In genomic region chr1:223831755-223832636, GRCh38 we compare ENCODE assay signal across 8 cellular contexts. TPM values are rescaled to one million over a fixed set of nuclear protein-coding genes. Genes with fewer than 3 reads are reported as not detected.
A peak's percentile ranks its signal among the peaks of the same experiment; 100 is the strongest.
DNase-seq lines count a peak whose midpoint lies in the region; ATAC-seq and TF ChIP-seq lines count a peak whose summit lies in the region.

No MANE protein-coding gene starts in this region.

- peak; percentile 39 for TF ChIP-seq CTCF in endodermal cell (conservative IDR thresholded peaks at IDR 0.05)

- peak overlapping the region; percentile 66 for H3K4me3 Mint-ChIP-seq in activated T-cell treated with anti-CD3 and anti-CD28 coated beads, Interleukin-2, amount 50 U/mL, for 24 hours
- H3K4me3 Mint-ChIP-seq in endodermal cell = no peak overlapping the region

- H3K4me3 ChIP-seq in endodermal cell (ENCODE audit: low read length) (no peak overlapping the region), trophoblast cell (ENCODE audit: low read depth, low read length) (no peak overlapping the region)

- no peak overlapping the region for H2BK120ac ChIP-seq in trophoblast cell (ENCODE audit: insufficient read depth, low read length, poor library complexity)

- H4K91ac ChIP-seq in trophoblast cell (ENCODE audit: low read depth, low read length) = no peak overlapping the region

- H3K79me1 ChIP-seq in trophoblast cell (ENCODE audit: low read length) = no peaks in the 10 kb centered on the region

- peak overlapping the region; percentile 44 for H3K4ac ChIP-seq in trophoblast cell (ENCODE audit: low read depth, low read length)

- H3K4me1 ChIP-seq in endodermal cell (ENCODE audit: control insufficient read depth, insufficient read depth, low read length) (peaks cover 11% of the 10 kb centered on the region), trophoblast cell (ENCODE audit: control insufficient read depth in 1 of 2, insufficient read depth in 2 of 2, low read length in 2 of 2) (peaks cover 12 to 14% of the 10 kb centered on the region in 2 experiments)

- H2AK5ac ChIP-seq in trophoblast cell (ENCODE audit: low read length) = no peak overlapping the region

- H3K4me2 ChIP-seq in trophoblast cell (ENCODE audit: low read length) = no peak overlapping the region

- no peak for ATAC-seq in GM19397 (IDR thresholded peaks at IDR 0.05; ENCODE audit: unreplicated experiment)

- peaks cover 15% of the 10 kb centered on the region for H3K79me2 ChIP-seq in trophoblast cell (ENCODE audit: control insufficient read depth, insufficient read depth, low read length, poor library complexity)

- H3K36me3 Mint-ChIP-seq in activated T-cell treated with anti-CD3 and anti-CD28 coated beads, Interleukin-2, amount 50 U/mL, for 24 hours (ENCODE audit: low read depth) = peaks cover 16% of the 10 kb centered on the region
- H3K36me3 Mint-ChIP-seq in endodermal cell (ENCODE audit: low read depth) = no peaks in the 10 kb centered on the region

- H3K27ac Mint-ChIP-seq in activated T-cell treated with anti-CD3 and anti-CD28 coated beads, Interleukin-2, amount 50 U/mL, for 24 hours = no peak overlapping the region
- H3K27ac Mint-ChIP-seq in endodermal cell = no peak overlapping the region

- H3K9me3 ChIP-seq in endodermal cell (ENCODE audit: control insufficient read depth, low read length) (no peaks in the 10 kb centered on the region), trophoblast cell (ENCODE audit: insufficient read depth, low read depth, low read length) (no peaks in the 10 kb centered on the region)

- H3K14ac ChIP-seq in trophoblast cell (ENCODE audit: low read length) = no peak overlapping the region

- no peak overlapping the region for H3K18ac ChIP-seq in trophoblast cell (ENCODE audit: low read length)

- H3K9ac ChIP-seq in endodermal cell (ENCODE audit: extremely low read depth, low read length, poor library complexity, severe bottlenecking) (no peak overlapping the region), trophoblast cell (ENCODE audit: low read length) (no peak overlapping the region)

- H3K23ac ChIP-seq in trophoblast cell (ENCODE audit: low read length) = no peak overlapping the region

- H2BK5ac ChIP-seq in trophoblast cell (ENCODE audit: low read depth, low read length, poor library complexity) = no peak overlapping the region

- no peak overlapping the region for H3K27ac ChIP-seq in endodermal cell (ENCODE audit: low read depth, low read length)
- H3K27ac ChIP-seq in trophoblast cell (ENCODE audit: low read depth, low read length) = no peak overlapping the region

- no peaks in the 10 kb centered on the region for H3K27me3 ChIP-seq in endodermal cell (ENCODE audit: control insufficient read depth, insufficient read depth, low read length, poor library complexity, severe bottlenecking)
- H3K27me3 ChIP-seq in trophoblast cell (ENCODE audit: insufficient read depth, low read length) = no peaks in the 10 kb centered on the region

- no peaks in the 10 kb centered on the region for H3K9me3 Mint-ChIP-seq in activated T-cell treated with anti-CD3 and anti-CD28 coated beads, Interleukin-2, amount 50 U/mL, for 24 hours
- no peaks in the 10 kb centered on the region for H3K9me3 Mint-ChIP-seq in endodermal cell

- no peak overlapping the region for H4K8ac ChIP-seq in trophoblast cell (ENCODE audit: low read depth, low read length)

- no peak overlapping the region for H2BK12ac ChIP-seq in trophoblast cell (ENCODE audit: low read length)

- DNase-seq in activated T-cell treated with anti-CD3 and anti-CD28 coated beads, Interleukin-2, amount 50 U/mL, for 24 hours = no peak
- DNase-seq in activated T-cell treated with anti-CD3 and anti-CD28 coated beads for 4 hours (no peak), RKO (ENCODE audit: low spot score) (peak; percentile 44), endodermal cell (no peak), trophoblast cell (peak in 1 of 2 donors; percentile 41), head of caudate nucleus (no peak), T1000 (lab: John Stamatoyannopoulos, UW) (no peak)

- 83 to 90% methylated on average over 1 to 2 of the region's 3 CpGs for WGBS in endodermal cell (ENCODE audit: insufficient coverage in 1 of 2, insufficient read length in 1 of 2), 2 experiments
- no CpG with 5 or more reads among the region's 3 CpGs for WGBS in trophoblast cell (ENCODE audit: extremely low coverage, insufficient coverage, insufficient read length)

- peaks cover 28% of the 10 kb centered on the region for H3K4me1 Mint-ChIP-seq in activated T-cell treated with anti-CD3 and anti-CD28 coated beads, Interleukin-2, amount 50 U/mL, for 24 hours (ENCODE audit: low read depth)
- H3K4me1 Mint-ChIP-seq in endodermal cell = peaks cover 17% of the 10 kb centered on the region

- H3K27me3 Mint-ChIP-seq in activated T-cell treated with anti-CD3 and anti-CD28 coated beads, Interleukin-2, amount 50 U/mL, for 24 hours = no peaks in the 10 kb centered on the region
- no peaks in the 10 kb centered on the region for H3K27me3 Mint-ChIP-seq in endodermal cell (ENCODE audit: insufficient read depth)

- H3K36me3 ChIP-seq in endodermal cell (ENCODE audit: control insufficient read depth, insufficient read depth, low read length) (peaks cover 12% of the 10 kb centered on the region), trophoblast cell (ENCODE audit: control insufficient read depth in 1 of 2, insufficient read depth in 2 of 2, low read length in 2 of 2) (no peaks in the 10 kb centered on the region)

- intact Hi-C loops in head of caudate nucleus (cut with DNase I) = no loop called here

- no peak overlapping the region for H4K12ac ChIP-seq in trophoblast cell (ENCODE audit: low read depth, low read length)

- no peak overlapping the region for H2AFZ ChIP-seq in trophoblast cell (ENCODE audit: insufficient read depth, low read length, poor library complexity)

RNA-seq across cellular contexts. Expression of gene TP53BP2, which starts 13.8 kb away (rescaled TPM):
- total RNA-seq in endodermal cell = 10 to 100 TPM; 53.6 to 59.8 TPM
- polyA plus RNA-seq in endodermal cell (2013, experiment 1 of 2) = 40.4 TPM
- 41.3 TPM for polyA plus RNA-seq in endodermal cell (2013, experiment 2 of 2)
- polyA plus RNA-seq in trophoblast cell (2013) = 56.4 and 57.3 TPM in 2 replicates
